In genomic region chr7:46131916-46132795, GRCh38 we compare ENCODE assay signal across 13 cellular contexts.
A peak's percentile ranks its signal among the peaks of the same experiment; 100 is the strongest.
DNase-seq lines count a peak whose midpoint lies in the region; ATAC-seq and TF ChIP-seq lines count a peak whose summit lies in the region.
"Had no signal": no experiment of that assay in that cellular context is flagged by ENCODE, and none has a peak within 500 bp of the region (broad histone marks: within the 10 kb centered on the region; RNA-seq: fewer than 3 reads in every experiment).

No MANE protein-coding gene starts in this region.

- H3K4me3 ChIP-seq in LNCaP clone FGC (ENCODE audit: low read depth, low read length) (no peak overlapping the region), tibial artery (no peak overlapping the region)
- H3K4me3 ChIP-seq: suprapubic skin had no signal

- no peak overlapping the region for H3K4me3 Mint-ChIP-seq in chondrocyte (ENCODE audit: unreplicated experiment)
- H3K4me3 Mint-ChIP-seq: natural killer cell treated with Interleukin-12 subunit alpha and Interleukin-12 subunit beta and Interleukin-15 and Interleukin-18, amount 100 ng/mL, for 72 hours had no signal

- H3K36me3 ChIP-seq in tibial artery, result no peaks in the 10 kb centered on the region
- H3K36me3 ChIP-seq: suprapubic skin had no signal

- peak; percentile 40 for DNase-seq in Daoy (ENCODE audit: low read depth)
- no peak for DNase-seq in LNCaP clone FGC (ENCODE audit: low read depth)
- DNase-seq in chondrocyte (ENCODE audit: low spot score), result no peak
- peak; percentile 96 for DNase-seq in myocyte (ENCODE audit: low read depth)
- no peak for DNase-seq in tibial artery
- no peak for DNase-seq in DMS79 treated with DMSO at 0.1 percent for 48 hours (lab: John Stamatoyannopoulos, UW)
- DNase-seq in hepatic stellate cell (ENCODE audit: low spot score), result no peak
- DNase-seq: central memory CD4-positive, alpha-beta T cell; NCI-H226; stimulated activated CD4-positive, alpha-beta T cell treated with anti-CD3 and anti-CD28 coated beads, Interleukin-2, amount 100 ng/mL, for 48 hours had no signal

- ATAC-seq in HG03460 (IDR thresholded peaks at IDR 0.05; ENCODE audit: unreplicated experiment), result no peak

- no peaks in the 10 kb centered on the region for H3K27me3 Mint-ChIP-seq in chondrocyte (ENCODE audit: low read depth)
- H3K27me3 Mint-ChIP-seq: natural killer cell treated with Interleukin-12 subunit alpha and Interleukin-12 subunit beta and Interleukin-15 and Interleukin-18, amount 100 ng/mL, for 72 hours had no signal

- intact Hi-C loops in tibial artery (cut with DNase I; ENCODE audit: low total_unique reads), result no loop called here

- H3K4me1 Mint-ChIP-seq in chondrocyte (ENCODE audit: low read depth), result peaks cover 39% of the 10 kb centered on the region

- no peak overlapping the region for H3K27ac ChIP-seq in tibial artery
- H3K27ac ChIP-seq: suprapubic skin had no signal

- no peaks in the 10 kb centered on the region for H3K4me1 ChIP-seq in tibial artery
- H3K4me1 ChIP-seq: suprapubic skin had no signal

- no peaks in the 10 kb centered on the region for H3K9me3 ChIP-seq in tibial artery
- H3K9me3 ChIP-seq: suprapubic skin had no signal

- peak overlapping the region; percentile 2 for H3K27ac Mint-ChIP-seq in chondrocyte (ENCODE audit: unreplicated experiment)
- H3K27ac Mint-ChIP-seq: natural killer cell treated with Interleukin-12 subunit alpha and Interleukin-12 subunit beta and Interleukin-15 and Interleukin-18, amount 100 ng/mL, for 72 hours had no signal

- no peaks in the 10 kb centered on the region for H3K36me3 Mint-ChIP-seq in chondrocyte (ENCODE audit: low read depth)
- H3K36me3 Mint-ChIP-seq: natural killer cell treated with Interleukin-12 subunit alpha and Interleukin-12 subunit beta and Interleukin-15 and Interleukin-18, amount 100 ng/mL, for 72 hours had no signal

- H3K27me3 ChIP-seq in tibial artery, result no peaks in the 10 kb centered on the region
- H3K27me3 ChIP-seq: suprapubic skin had no signal

- TF ChIP-seq CTCF in LNCaP clone FGC (IDR thresholded peaks at IDR 0.05; ENCODE audit: control insufficient read depth, extremely low read depth, insufficient read depth) (0 out of 2 replicates have a peak, but pooled peaks have one; percentile 19), chondrocyte (IDR thresholded peaks at IDR 0.05) (peak; percentile 66), tibial artery (IDR thresholded peaks at IDR 0.05) (no peak)

- H3K9me3 Mint-ChIP-seq in chondrocyte (ENCODE audit: low read depth), result peaks cover 5% of the 10 kb centered on the region

Comparison
In these comparisons a context has a peak if more than half of its experiments do, and no peak if none do; other contexts are left out.
1. DNase-seq: peak in Daoy (single experiment) and myocyte (single experiment); none in LNCaP clone FGC (single experiment), chondrocyte (single experiment), tibial artery (0 of 2), DMS79 treated with DMSO at 0.1 percent for 48 hours (single experiment) and hepatic stellate cell (single experiment).
2. CTCF ChIP-seq: peak in LNCaP clone FGC (single experiment) and chondrocyte (single experiment); none in tibial artery (0 of 2).